Comparison of ENCODE assay signal across 8 cellular contexts in the genomic region with DNA sequence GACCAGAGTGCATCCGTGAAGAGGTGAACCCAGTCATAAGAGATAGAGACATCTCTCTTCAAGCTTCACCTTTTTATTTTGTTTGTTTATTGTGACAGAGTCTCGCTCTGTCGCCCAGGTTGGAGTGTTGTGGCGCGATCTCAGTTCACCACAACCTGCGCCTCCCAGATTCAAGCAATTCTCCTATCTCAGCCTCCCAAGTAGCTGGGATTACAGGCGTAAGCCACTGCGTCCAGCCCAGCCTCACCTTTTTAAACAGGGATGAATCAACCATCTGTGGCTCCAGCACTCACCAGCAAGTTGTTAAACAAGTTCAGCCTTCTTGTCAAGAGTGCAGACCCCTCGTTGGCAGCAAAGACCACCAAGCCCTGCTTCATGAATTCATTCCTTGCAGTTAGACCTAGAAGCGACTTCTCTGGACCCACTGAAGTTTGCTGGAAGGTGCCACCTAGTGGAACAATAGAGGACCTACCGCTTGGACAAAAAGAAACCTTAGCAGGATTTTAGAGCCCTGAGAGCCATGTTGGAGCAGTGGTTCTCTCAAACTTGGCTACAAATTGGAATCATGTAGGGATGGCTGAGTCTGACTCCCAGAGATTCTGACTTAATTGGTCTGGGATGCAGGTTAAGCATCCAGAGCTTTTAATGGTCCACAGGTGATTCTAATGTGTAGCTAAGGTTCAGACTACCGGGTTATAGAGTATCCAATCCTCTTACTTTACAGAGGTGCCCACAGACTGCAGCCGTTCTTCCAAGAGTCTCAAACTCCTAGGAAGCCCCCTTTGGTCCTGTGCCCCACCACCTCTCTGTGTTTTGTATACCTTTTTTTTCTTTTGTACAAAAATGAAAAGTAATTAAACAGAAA. TPM values are rescaled to one million over a fixed set of nuclear protein-coding genes. Genes with fewer than 3 reads are reported as not detected.
DNase-seq lines count a peak whose midpoint lies in the region; ATAC-seq, FAIRE-seq and TF ChIP-seq lines count a peak whose summit lies in the region.

No MANE protein-coding gene starts in this region.

- H3K4me2 ChIP-seq in OCI-LY7 (ENCODE audit: low read length) (no peak overlapping the region), GM12878 (ENCODE audit: control insufficient read depth, insufficient read depth) (no peak overlapping the region)

- H3K9me2 ChIP-seq in OCI-LY7 (ENCODE audit: insufficient read depth, low read length) = no peaks in the 10 kb centered on the region

- peak; percentile 84 for TF ChIP-seq CTCF in OCI-LY7 (conservative IDR thresholded peaks at IDR 0.05; ENCODE audit: low read length)
- peak; percentile 74 to 84 (median 80) for TF ChIP-seq CTCF in GM12878 (IDR thresholded peaks at IDR 0.05 in 2 of 3, conservative IDR thresholded peaks at IDR 0.05 in 1 of 3; ENCODE audit: control insufficient read depth in 2 of 3, extremely low read depth in 1 of 3, insufficient read depth in 1 of 3, low read depth in 3 of 3, low read length in 3 of 3)

- H3K79me2 ChIP-seq in OCI-LY7 (ENCODE audit: insufficient read depth, low read depth, low read length) = no peaks in the 10 kb centered on the region
- H3K79me2 ChIP-seq in GM12878 (ENCODE audit: control insufficient read depth, insufficient read depth, low read length) = no peaks in the 10 kb centered on the region

- POLR2A ChIA-PET in OCI-LY7 (lab: Charles Lee) = interaction anchor here (0.5 to 1.2 kb wide), 3 partner anchors 9 to 541 kb away, joined by 3 read pairs; no protein-coding TSS in a partner anchor
- POLR2A ChIA-PET in GM12878 (lab: Charles Lee) = interaction anchor here (1.2 kb wide), 1 partner anchor 107 kb away, joined by 5 read pairs; no protein-coding TSS in a partner anchor

- no peak for TF ChIP-seq EP300 in GM12878 (IDR thresholded peaks at IDR 0.05; ENCODE audit: borderline replicate concordance in 1 of 2, control insufficient read depth in 1 of 2, low read depth in 2 of 2, low read length in 2 of 2)

- no peak overlapping the region for H3K27ac ChIP-seq in OCI-LY7 (ENCODE audit: low read depth, low read length, poor library complexity, severe bottlenecking)
- no peak overlapping the region for H3K27ac ChIP-seq in GM12878 (ENCODE audit: control insufficient read depth, insufficient read depth)

- TF ChIP-seq RAD21 in GM12878 (IDR thresholded peaks at IDR 0.05; ENCODE audit: insufficient read depth, low read depth, low read length) = peak; percentile 89

- no peaks in the 10 kb centered on the region for H3K27me3 ChIP-seq in GM12878 (replicated peaks in 1 of 2; ENCODE audit: control insufficient read depth in 2 of 2, insufficient read depth in 2 of 2, low read length in 1 of 2)

- in situ Hi-C loops in GM12878 (cut with MboI) = loop anchor here (10.0 kb wide), 1 partner anchor 115 kb away; no protein-coding TSS in a partner anchor

- 26% methylated on average over 13 of the region's 13 CpGs for WGBS in GM12878 (ENCODE audit: insufficient coverage, insufficient replicate concordance, low lambda C conversion rate, missing lambda C conversion rate)

- H3K9ac ChIP-seq in GM12878 (ENCODE audit: control insufficient read depth, insufficient read depth, low read length) = no peak overlapping the region

- BruUV-seq in OCI-LY7 (replicated peaks; lab: Mats Ljungman, UMichigan) = no TSS peak
- BruUV-seq in GM12878 (replicated peaks; lab: Mats Ljungman, UMichigan) = no TSS peak

- no peaks in the 10 kb centered on the region for H3K36me3 ChIP-seq in OCI-LY7 (ENCODE audit: insufficient read depth, low read length)
- no peaks in the 10 kb centered on the region for H3K36me3 ChIP-seq in GM12878 (ENCODE audit: control insufficient read depth in 2 of 2, insufficient read depth in 2 of 2, low read length in 1 of 2)

- H3K4me3 ChIP-seq in OCI-LY7 (ENCODE audit: low read depth, low read length, poor library complexity, severe bottlenecking) = no peak overlapping the region
- H3K4me3 ChIP-seq in GM12878 = no peak overlapping the region

- H3K9me3 ChIP-seq in OCI-LY7 (ENCODE audit: low read length) (no peaks in the 10 kb centered on the region), GM12878 (replicated peaks; ENCODE audit: control insufficient read depth, insufficient read depth, low read length) (no peaks in the 10 kb centered on the region)

- RAD21 ChIA-PET in GM12878 (lab: Charles Lee; ENCODE audit: unreplicated experiment) = interaction anchor here (0.5 to 4.3 kb wide), 13 partner anchors 10 to 224 kb away, joined by 3 to 28 read pairs (median 3); a partner anchor contains a TSS

- H2AFZ ChIP-seq in OCI-LY7 (ENCODE audit: low read length) (no peak overlapping the region), GM12878 (ENCODE audit: control insufficient read depth, low read depth, low read length) (peak overlapping the region; percentile 42; the same call in 1 of the 2 replicates)

- peak; percentile 9 for FAIRE-seq in HTR-8/SVneo (lab: Jason Lieb, UNC)
- peak; percentile 59 for FAIRE-seq in GM12878 (lab: Jason Lieb, UNC)

- intact Hi-C loops in OCI-LY7 (cut with micrococcal nuclease; ENCODE audit: unreplicated experiment) = loop anchor here (1.0 to 5.0 kb wide), 3 partner anchors 108 to 222 kb away; no protein-coding TSS in a partner anchor
- intact Hi-C loops in GM12878 (cut with micrococcal nuclease; ENCODE audit: unreplicated experiment) = loop anchor here (1.0 kb wide), 3 partner anchors 108 to 225 kb away; no protein-coding TSS in a partner anchor

- CTCF ChIA-PET in OCI-LY7 (lab: Charles Lee; ENCODE audit: unreplicated experiment) (interaction anchor here (1.3 kb wide), 1 partner anchor 9 kb away, joined by 4 read pairs; no protein-coding TSS in a partner anchor), GM12878 (lab: Yijun Ruan, JAX) (interaction anchor here (0.7 to 5.3 kb wide), 27 partner anchors 8 to 237 kb away, joined by 3 to 55 read pairs (median 4); a partner anchor contains a TSS)

- peak; percentile 94 for ATAC-seq in GM21576 (IDR thresholded peaks at IDR 0.05; ENCODE audit: unreplicated experiment)
- peak; percentile 99 for ATAC-seq in GM12878

- peak; percentile 32 for DNase-seq in stimulated activated CD4-positive, alpha-beta T cell treated with anti-CD3 and anti-CD28 coated beads, Interleukin-1b, Interleukin-23, amount 100 ng/mL, for 48 hours
- DNase-seq in stimulated activated CD4-positive, alpha-beta T cell treated with anti-CD3 and anti-CD28 coated beads, Interleukin-4, amount 100 ng/mL, for 1 hour = no peak
- DNase-seq in HTR-8/SVneo (ENCODE audit: insufficient read length, low spot score) = peak; percentile 65
- DNase-seq in OCI-LY7 (ENCODE audit: low spot score) = peak; percentile 71
- DNase-seq in GM12878 (ENCODE audit: low read depth, low spot score) = no peak
- DNase-seq in iPS-NIHi7 (ENCODE audit: extremely low spot score) = peak; percentile 74
- DNase-seq in stimulated activated naive CD4-positive, alpha-beta T cell (lab: John Stamatoyannopoulos, UW) = peak in 4 of 6 experiments; percentile 7 to 51 (median 22)

- SMC1A ChIA-PET in GM12878 (lab: Charles Lee; ENCODE audit: uncharacterized antibody, unreplicated experiment) = interaction anchor here (0.9 to 4.9 kb wide), 14 partner anchors 9 to 225 kb away, joined by 3 to 28 read pairs (median 6); no protein-coding TSS in a partner anchor

- H4K20me1 ChIP-seq in OCI-LY7 (ENCODE audit: insufficient read depth, low read length) (no peaks in the 10 kb centered on the region), GM12878 (ENCODE audit: control insufficient read depth, insufficient read depth) (no peaks in the 10 kb centered on the region)

- H3K4me1 ChIP-seq in OCI-LY7 (ENCODE audit: insufficient read depth, low read length, poor library complexity, severe bottlenecking) (no peaks in the 10 kb centered on the region), GM12878 (ENCODE audit: control insufficient read depth, insufficient read depth, low read length) (no peaks in the 10 kb centered on the region)

- TF ChIP-seq POLR2A in GM12878 (IDR thresholded peaks at IDR 0.05; ENCODE audit: low read depth, low read length) = no peak

TF ChIP-seq in GM12878, 131 proteins besides CTCF, POLR2A, EP300 and RAD21:
- peak; percentile 91 for TF ChIP-seq SMC3 (IDR thresholded peaks at IDR 0.05; ENCODE audit: borderline replicate concordance, low read length)
- no peak for TF ChIP-seq MTA2 (IDR thresholded peaks at IDR 0.05; ENCODE audit: low read depth)
- TF ChIP-seq, protein P1, sequence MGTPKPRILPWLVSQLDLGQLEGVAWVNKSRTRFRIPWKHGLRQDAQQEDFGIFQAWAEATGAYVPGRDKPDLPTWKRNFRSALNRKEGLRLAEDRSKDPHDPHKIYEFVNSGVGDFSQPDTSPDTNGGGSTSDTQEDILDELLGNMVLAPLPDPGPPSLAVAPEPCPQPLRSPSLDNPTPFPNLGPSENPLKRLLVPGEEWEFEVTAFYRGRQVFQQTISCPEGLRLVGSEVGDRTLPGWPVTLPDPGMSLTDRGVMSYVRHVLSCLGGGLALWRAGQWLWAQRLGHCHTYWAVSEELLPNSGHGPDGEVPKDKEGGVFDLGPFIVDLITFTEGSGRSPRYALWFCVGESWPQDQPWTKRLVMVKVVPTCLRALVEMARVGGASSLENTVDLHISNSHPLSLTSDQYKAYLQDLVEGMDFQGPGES (IDR thresholded peaks at IDR 0.05) = no peak
- TF ChIP-seq YY1 (IDR thresholded peaks at IDR 0.05; ENCODE audit: low read depth, low read length) = peak; percentile 62

RNA-seq across cellular contexts. Expression of a gene that starts 10.5 kb away (rescaled TPM):
- 6.6 and 7.3 TPM in 2 replicates for total RNA-seq in OCI-LY7 (2014; rRNA removed; shearing (Covaris generic))
- total RNA-seq in OCI-LY7 (2022) = 16.3 and 20.6 TPM in 2 replicates
- total RNA-seq in GM12878 (2013; cell fraction: nucleolus; rRNA removed) = 33.0 and 34.5 TPM in 2 replicates
- 18.1 and 18.6 TPM in 2 replicates for total RNA-seq in GM12878 (2014; rRNA removed)
- total RNA-seq in GM12878 (2014; rRNA removed; fragmentation: Illumina TruSeq; extraction: Trizol) = 15.3 and 15.5 TPM in 2 replicates
- 26.0 and 27.9 TPM in 2 replicates for total RNA-seq in GM12878 (2021)
- 14.5 TPM for polyA plus RNA-seq in GM12878 (2011; ENCODE audit: low read depth)
- 21.2 and 27.6 TPM in 2 replicates for polyA plus RNA-seq in GM12878 (2011; rRNA removed)
- 13.9 and 16.9 TPM in 2 replicates for polyA plus RNA-seq in GM12878 (2011; cell fraction: cytosol; rRNA removed)
- 19.5 and 23.5 TPM in 2 replicates for polyA plus RNA-seq in GM12878 (2011; cell fraction: nucleus; rRNA removed)
- polyA plus RNA-seq in GM12878 (2012) = 18.7 and 18.9 TPM in 2 replicates
- 24.9 and 35.4 TPM in 2 replicates for polyA plus RNA-seq in GM12878 (2014; fragmentation: Illumina TruSeq; extraction: Trizol)
- 1 to 10 TPM; 4.5 to 4.8 TPM for polyA plus RNA-seq in GM12878 (2014; fragmentation: Nextera tagmentation; extraction: Ambion mirVana)
- 14.9 and 15.7 TPM in 2 replicates for polyA plus RNA-seq in GM12878 (2014; rRNA removed)
- polyA plus RNA-seq in GM12878 (2016; fragmentation: Nextera tagmentation; extraction: Ambion mirVana) = 10 to 100 TPM in 1 of 2 experiments, 1 to 10 TPM in 1; 3.9 to 11.5 TPM
- polyA minus RNA-seq in GM12878 (2011; rRNA and poly(A)+ RNA removed) = 41.3 and 55.4 TPM in 2 replicates
- polyA minus RNA-seq in GM12878 (2011; cell fraction: cytosol; rRNA and poly(A)+ RNA removed) = 6.8 and 8.8 TPM in 2 replicates
- 10.9 and 19.5 TPM in 2 replicates for polyA minus RNA-seq in GM12878 (2011; cell fraction: nucleus; rRNA and poly(A)+ RNA removed)

Comparison
In these comparisons a context has a peak if more than half of its experiments do, and no peak if none do; other contexts are left out.
1. DNase-seq: peak in stimulated activated CD4-positive, alpha-beta T cell treated with anti-CD3 and anti-CD28 coated beads, Interleukin-1b, Interleukin-23, amount 100 ng/mL, for 48 hours (single experiment), HTR-8/SVneo (single experiment), OCI-LY7 (single experiment), iPS-NIHi7 (single experiment) and stimulated activated naive CD4-positive, alpha-beta T cell (4 of 6); none in stimulated activated CD4-positive, alpha-beta T cell treated with anti-CD3 and anti-CD28 coated beads, Interleukin-4, amount 100 ng/mL, for 1 hour (single experiment) and GM12878 (single experiment).